33 cellular contexts compared by ENCODE assay signal in genomic region chr2:183179156-183179555, GRCh38. TPM values are rescaled to one million over a fixed set of nuclear protein-coding genes. Genes with fewer than 3 reads are reported as not detected.
DNase-seq lines count a peak whose midpoint lies in the region; ATAC-seq, FAIRE-seq and TF ChIP-seq lines count a peak whose summit lies in the region.
"Had no signal": no experiment of that assay in that cellular context is flagged by ENCODE, and none has a peak within 500 bp of the region (broad histone marks: within the 10 kb centered on the region; RNA-seq: fewer than 3 reads in every experiment).

No MANE protein-coding gene starts in this region.

- BruUV-seq in endothelial cell of umbilical vein (replicated peaks; lab: Mats Ljungman, UMichigan) (no TSS peak), A673 (replicated peaks; lab: Mats Ljungman, UMichigan) (no TSS peak)

- H4K20me1 ChIP-seq in endothelial cell of umbilical vein (replicated peaks; ENCODE audit: control insufficient read depth, extremely low read depth, insufficient read depth, low read length) = no peaks in the 10 kb centered on the region

- H2AFZ ChIP-seq in endothelial cell of umbilical vein (ENCODE audit: low read depth, low read length) = no peak overlapping the region

- no peak overlapping the region for H3K27ac Mint-ChIP-seq in WTC11
- H3K27ac Mint-ChIP-seq: activated CD4-positive, alpha-beta memory T cell treated with anti-CD3 and anti-CD28 coated beads, Interleukin-2, amount 10 ng/mL, durations not matched to agents 7 days and 5 days; activated T-helper 1 cell treated with anti-CD3 and anti-CD28 coated beads, Interleukin-12 subunit alpha, Interleukin-12 subunit beta, Interleukin-2, Interleukin-4 antibody, amounts not matched to agents 30 ng/mL and 10 ng/mL and 1 ng/mL, durations not matched to agents 14 hours and 24 hours and 36 hours; CD8-positive, alpha-beta T cell; endodermal cell; T-helper 1 cell treated with Interleukin-12 subunit alpha and Interleukin-12 subunit beta and Interleukin-4 antibody, amounts not matched to agents 30 μg/mL and 1 μg/mL, for 36 hours had no signal

- POLR2A ChIA-PET in WTC11 (lab: Charles Lee) = interaction anchor here (0.7 kb wide), 1 partner anchor 15 kb away, joined by 3 read pairs; no protein-coding TSS in a partner anchor
- POLR2A ChIA-PET in endothelial cell of umbilical vein (lab: Charles Lee) = no interaction called here
- POLR2A ChIA-PET in A673 (lab: Charles Lee; ENCODE audit: low non-redundant PET) = no interaction called here

- CTCF ChIA-PET in WTC11 (lab: Charles Lee) = interaction anchor here (2.1 kb wide), 1 partner anchor 108 kb away, joined by 5 read pairs; no protein-coding TSS in a partner anchor
- CTCF ChIA-PET in endothelial cell of umbilical vein (lab: Charles Lee) = interaction anchor here (1.1 kb wide), 1 partner anchor 37 kb away, joined by 4 read pairs; no protein-coding TSS in a partner anchor
- CTCF ChIA-PET in A673 (lab: Charles Lee) = no interaction called here

- TF ChIP-seq POLR2A in endothelial cell of umbilical vein (IDR thresholded peaks at IDR 0.05; ENCODE audit: low read depth, low read length) = no peak

- H3K9me3 Mint-ChIP-seq in WTC11 = peaks cover 64% of the 10 kb centered on the region

- no peak for TF ChIP-seq CTCF in AG10803 (conservative IDR thresholded peaks at IDR 0.05; ENCODE audit: low read length)
- no peak for TF ChIP-seq CTCF in WTC11 (IDR thresholded peaks at IDR 0.05)
- TF ChIP-seq CTCF in endothelial cell of umbilical vein (IDR thresholded peaks at IDR 0.05; ENCODE audit: extremely low read depth in 1 of 2, insufficient read depth in 1 of 2, low read depth in 1 of 2, low read length in 2 of 2) = no peak
- TF ChIP-seq CTCF in A673 (conservative IDR thresholded peaks at IDR 0.05; ENCODE audit: low read depth, low read length) = no peak

- H3K4me3 Mint-ChIP-seq in WTC11 = no peak overlapping the region
- H3K4me3 Mint-ChIP-seq: activated CD4-positive, alpha-beta memory T cell treated with anti-CD3 and anti-CD28 coated beads, Interleukin-2, amount 10 ng/mL, durations not matched to agents 7 days and 5 days; activated T-helper 1 cell treated with anti-CD3 and anti-CD28 coated beads, Interleukin-12 subunit alpha, Interleukin-12 subunit beta, Interleukin-2, Interleukin-4 antibody, amounts not matched to agents 30 ng/mL and 10 ng/mL and 1 ng/mL, durations not matched to agents 14 hours and 24 hours and 36 hours; CD8-positive, alpha-beta T cell; endodermal cell; T-helper 1 cell treated with Interleukin-12 subunit alpha and Interleukin-12 subunit beta and Interleukin-4 antibody, amounts not matched to agents 30 μg/mL and 1 μg/mL, for 36 hours had no signal

- peaks cover 91% of the 10 kb centered on the region for H3K36me3 Mint-ChIP-seq in WTC11

- H3K27ac ChIP-seq in endothelial cell of umbilical vein (ENCODE audit: insufficient read depth, low read depth, low read length) = no peak overlapping the region
- H3K27ac ChIP-seq in A673 (ENCODE audit: low read depth, low read length, poor library complexity, severe bottlenecking) = no peak overlapping the region
- H3K27ac ChIP-seq: A549, heart right ventricle, stomach, uterus had no signal

- no peaks in the 10 kb centered on the region for H3K4me1 Mint-ChIP-seq in WTC11
- H3K4me1 Mint-ChIP-seq: activated CD4-positive, alpha-beta memory T cell treated with anti-CD3 and anti-CD28 coated beads, Interleukin-2, amount 10 ng/mL, durations not matched to agents 7 days and 5 days; endodermal cell; naive B cell had no signal

- H3K27me3 Mint-ChIP-seq in WTC11 (ENCODE audit: low read depth) = no peaks in the 10 kb centered on the region
- H3K27me3 Mint-ChIP-seq: activated CD4-positive, alpha-beta memory T cell treated with anti-CD3 and anti-CD28 coated beads, Interleukin-2, amount 10 ng/mL, durations not matched to agents 7 days and 5 days; naive B cell; progenitor cell of endocrine pancreas had no signal

- ATAC-seq in WTC11 (peak; percentile 50), HG02973 (IDR thresholded peaks at IDR 0.05; ENCODE audit: unreplicated experiment) (no peak)
- ATAC-seq: CD8-positive, alpha-beta T cell; esophagus mucosa; heart right ventricle; sciatic nerve; SK-N-SH treated with all-trans-retinoic acid at 6 μM for 48 hours had no signal

- H3K9ac ChIP-seq in endothelial cell of umbilical vein (replicated peaks; ENCODE audit: extremely low read depth, insufficient read depth, low read length) = no peak overlapping the region

- no peak for FAIRE-seq in endothelial cell of umbilical vein (lab: Jason Lieb, UNC)
- FAIRE-seq: A549, GM12892 had no signal

- H3K4me1 ChIP-seq in endothelial cell of umbilical vein (ENCODE audit: control insufficient read depth, extremely low read depth, insufficient read depth, low read length) (no peaks in the 10 kb centered on the region), A673 (ENCODE audit: insufficient read depth, low read length, poor library complexity, severe bottlenecking) (no peaks in the 10 kb centered on the region)
- H3K4me1 ChIP-seq: A549, heart right ventricle, stomach, uterus had no signal

- dilution Hi-C loops in endothelial cell of umbilical vein (cut with MboI; ENCODE audit: extremely low pct_ligation_motif_present, low sequenced_read_pairs) = no loop called here

- no peak overlapping the region for H3K4me3 ChIP-seq in AG10803 (ENCODE audit: low read length)
- H3K4me3 ChIP-seq in endothelial cell of umbilical vein (replicated peaks in 1 of 3; ENCODE audit: insufficient read depth in 1 of 3, low read depth in 1 of 3, low read length in 3 of 3) = no peak overlapping the region
- H3K4me3 ChIP-seq in A673 (ENCODE audit: low read depth, low read length, poor library complexity, severe bottlenecking) = no peak overlapping the region
- H3K4me3 ChIP-seq: A549, heart right ventricle, stomach, uterus had no signal

- DNase-seq in AG10803 (ENCODE audit: low read depth) = peak; percentile 2
- peak; percentile 15 for DNase-seq in HT-29 (ENCODE audit: low spot score)
- DNase-seq in WTC11 (ENCODE audit: low spot score) = no peak
- DNase-seq in endothelial cell of umbilical vein (ENCODE audit: low read depth, low spot score) = peak; percentile 13
- DNase-seq in A673 (ENCODE audit: low spot score) = no peak
- no peak for DNase-seq in central memory CD4-positive, alpha-beta T cell
- DNase-seq in NOMO-1 treated with dmso at 0.1 percent for 144 hours (lab: John Stamatoyannopoulos, UW; ENCODE audit: unreplicated experiment) = no peak
- DNase-seq: activated CD4-positive, alpha-beta memory T cell treated with anti-CD3 and anti-CD28 coated beads, Interleukin-2, amount 10 ng/mL, durations not matched to agents 7 days and 5 days; activated CD4-positive, CD25-positive, alpha-beta regulatory T cell treated with anti-CD3 and anti-CD28 coated beads, Interleukin-2, amount 50 U/mL, for 72 hours; activated CD8-positive, alpha-beta memory T cell treated with anti-CD3 and anti-CD28 coated beads, Interleukin-2, amount 50 U/mL, for 48 hours; activated naive CD4-positive, alpha-beta T cell treated with Interleukin-2 at 50 U/mL for 16 hours; amniotic stem cell; CD8-positive, alpha-beta T cell; endodermal cell; foreskin fibroblast; heart right ventricle; midbrain; naive B cell; NCI-H1105; NCI-H187; NCI-H2171; stimulated activated CD8-positive, alpha-beta memory T cell treated with anti-CD3 and anti-CD28 coated beads, Interleukin-4, amount 100 ng/mL, for 48 hours; stomach; uterus had no signal

- H3K4me2 ChIP-seq in endothelial cell of umbilical vein (ENCODE audit: insufficient read depth, low read length) = no peak overlapping the region
- H3K4me2 ChIP-seq: A549 had no signal

- H3K27me3 ChIP-seq in endothelial cell of umbilical vein (ENCODE audit: control insufficient read depth in 2 of 2, insufficient read depth in 2 of 2, low read length in 2 of 2) (no peaks in the 10 kb centered on the region), A673 (replicated peaks; ENCODE audit: insufficient read depth, low read depth, low read length, poor library complexity) (no peaks in the 10 kb centered on the region)
- H3K27me3 ChIP-seq: heart right ventricle, stomach, uterus had no signal

- H3K9me3 ChIP-seq in endothelial cell of umbilical vein (replicated peaks; ENCODE audit: control insufficient read depth, insufficient read depth, low read length) (no peaks in the 10 kb centered on the region), A673 (ENCODE audit: low read depth, low read length, poor library complexity, severe bottlenecking) (peaks cover 30% of the 10 kb centered on the region)
- H3K9me3 ChIP-seq: uterus had no signal

- intact Hi-C loops in endothelial cell of umbilical vein (cut with micrococcal nuclease) (no loop called here), A673 (cut with micrococcal nuclease; ENCODE audit: unreplicated experiment) (no loop called here)

- H3K79me2 ChIP-seq in endothelial cell of umbilical vein (ENCODE audit: control insufficient read depth, insufficient read depth, low read length) = peaks cover 10% of the 10 kb centered on the region

- no peaks in the 10 kb centered on the region for H3K36me3 ChIP-seq in endothelial cell of umbilical vein (ENCODE audit: control insufficient read depth in 2 of 2, extremely low read depth in 1 of 2, insufficient read depth in 2 of 2, low read length in 2 of 2)
- H3K36me3 ChIP-seq in A673 (ENCODE audit: insufficient read depth, low read length, poor library complexity, severe bottlenecking) = peaks cover 30% of the 10 kb centered on the region
- H3K36me3 ChIP-seq: uterus had no signal

- no peaks in the 10 kb centered on the region for H3K9me1 ChIP-seq in endothelial cell of umbilical vein (replicated peaks; ENCODE audit: control insufficient read depth, extremely low read depth, insufficient read depth, low read length)

TF ChIP-seq in endothelial cell of umbilical vein, 7 proteins besides CTCF, POLR2A, EP300 and RAD21 (continues in another document):
- TF ChIP-seq POLR2AphosphoS5 (IDR thresholded peaks at IDR 0.05; ENCODE audit: insufficient read depth, low read depth, low read length) (no peak), FOS (IDR thresholded peaks at IDR 0.05; ENCODE audit: borderline replicate concordance, insufficient read depth, low read length) (no peak), MAX (IDR thresholded peaks at IDR 0.05; ENCODE audit: insufficient read depth, insufficient read length) (no peak)

RNA-seq across cellular contexts. Expression of gene NUP35, which starts 54.9 kb away (rescaled TPM):
- 14.1 and 14.6 TPM in 2 replicates for total RNA-seq in HT-29 (2014; rRNA removed; shearing (Covaris generic))
- 39.5 to 47.2 TPM (median 40.4 TPM) in 3 replicates for total RNA-seq in WTC11 (2021)
- total RNA-seq in endothelial cell of umbilical vein = 18.5 and 22.1 TPM in 2 replicates
- 8.4 and 8.6 TPM in 2 replicates for polyA plus RNA-seq in endothelial cell of umbilical vein
- polyA plus RNA-seq in endothelial cell of umbilical vein (2011; cell fraction: cytosol; rRNA removed) = 10.3 and 11.4 TPM in 2 replicates
- polyA plus RNA-seq in endothelial cell of umbilical vein (2011; cell fraction: nucleus; rRNA removed) = 12.0 and 14.6 TPM in 2 replicates
- 12.7 and 19.5 TPM in 2 replicates for polyA plus RNA-seq in endothelial cell of umbilical vein (2012)
- polyA minus RNA-seq in endothelial cell of umbilical vein = 15.2 and 15.4 TPM in 2 replicates
- polyA minus RNA-seq in endothelial cell of umbilical vein (2011; cell fraction: cytosol; rRNA and poly(A)+ RNA removed) = 8.8 TPM
- polyA minus RNA-seq in endothelial cell of umbilical vein (2011; cell fraction: nucleus; rRNA and poly(A)+ RNA removed) = 20.7 and 28.3 TPM in 2 replicates
- 55.3 and 62.0 TPM in 2 replicates for total RNA-seq in A673 (2021)

Comparison
In these comparisons a context has a peak if more than half of its experiments do, and no peak if none do; other contexts are left out.
1. DNase-seq: peak in AG10803 (single experiment), HT-29 (single experiment) and endothelial cell of umbilical vein (single experiment); none in WTC11 (single experiment), A673 (single experiment), central memory CD4-positive, alpha-beta T cell (single experiment) and NOMO-1 treated with dmso at 0.1 percent for 144 hours (single experiment).